7 cellular contexts compared by ENCODE assay signal in the genomic region with DNA sequence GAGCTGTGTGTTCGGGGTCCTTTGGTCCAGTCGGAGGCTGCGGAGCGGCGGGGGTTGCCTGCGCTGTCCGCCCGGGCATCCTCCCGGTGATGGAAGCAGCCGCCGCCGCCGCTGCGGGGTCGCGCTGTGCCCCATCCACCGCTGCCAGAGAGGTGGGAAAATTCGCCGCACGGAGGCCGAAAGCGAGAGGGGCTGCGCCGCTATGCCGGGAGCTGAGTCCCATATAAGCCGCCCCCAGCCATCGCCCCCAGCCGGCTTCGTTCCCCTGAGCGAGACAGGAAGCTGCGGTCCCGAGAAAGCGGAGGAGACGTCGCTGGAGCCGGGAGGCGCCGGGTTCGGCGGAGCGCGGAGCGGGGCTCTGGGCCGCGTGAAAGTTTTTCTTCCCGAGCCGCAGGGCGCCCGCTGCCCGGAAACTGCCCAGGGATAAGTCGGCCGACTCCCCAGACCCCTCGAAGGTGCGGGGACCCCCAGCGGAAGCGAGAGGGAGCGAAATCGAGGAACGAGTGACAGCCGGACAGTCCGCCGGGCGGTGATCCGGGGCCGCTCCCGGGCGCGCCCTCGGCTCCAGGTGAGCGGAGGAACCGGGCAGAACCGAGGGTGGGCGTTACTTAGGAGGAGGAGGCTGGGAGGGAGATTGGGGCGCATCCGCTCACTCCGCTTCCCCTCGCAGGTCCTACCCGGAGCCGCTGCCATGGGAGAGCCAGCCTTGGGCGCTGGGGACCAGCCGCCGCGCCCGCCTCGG. TPM values are rescaled to one million over a fixed set of nuclear protein-coding genes. Genes with fewer than 3 reads are reported as not detected.
A peak's percentile ranks its signal among the peaks of the same experiment; 100 is the strongest.
DNase-seq lines count a peak whose midpoint lies in the region; ATAC-seq and TF ChIP-seq lines count a peak whose summit lies in the region.

No MANE protein-coding gene starts in this region.

- peak; percentile 0 for ATAC-seq in GM18520 (IDR thresholded peaks at IDR 0.05; ENCODE audit: unreplicated experiment)
- peak; percentile 8 for ATAC-seq in HG02840 (IDR thresholded peaks at IDR 0.05; ENCODE audit: low FRiP score, unreplicated experiment)
- ATAC-seq in Panc1: peak; percentile 47
- peak; percentile 9 for ATAC-seq in activated naive CD8-positive, alpha-beta T cell treated with anti-CD3 and anti-CD28 coated beads, Interleukin-2, amount 10 ng/mL, durations not matched to agents 7 days and 5 days (ENCODE audit: low read depth)

- no peak for TF ChIP-seq CTCF in Panc1 (IDR thresholded peaks at IDR 0.05)

- no TSS peak for BruUV-seq in Panc1 (replicated peaks; lab: Mats Ljungman, UMichigan)

- H3K27me3 Mint-ChIP-seq in activated naive CD8-positive, alpha-beta T cell treated with anti-CD3 and anti-CD28 coated beads, Interleukin-2, amount 10 ng/mL, durations not matched to agents 7 days and 5 days: peaks cover 10% of the 10 kb centered on the region

- peak overlapping the region; percentile 75 for H3K27ac Mint-ChIP-seq in activated naive CD8-positive, alpha-beta T cell treated with anti-CD3 and anti-CD28 coated beads, Interleukin-2, amount 10 ng/mL, durations not matched to agents 7 days and 5 days

- no peak overlapping the region for H3K27ac ChIP-seq in Panc1 (ENCODE audit: low read length)

- peaks cover 33% of the 10 kb centered on the region for H3K4me1 Mint-ChIP-seq in activated naive CD8-positive, alpha-beta T cell treated with anti-CD3 and anti-CD28 coated beads, Interleukin-2, amount 10 ng/mL, durations not matched to agents 7 days and 5 days

- no peaks in the 10 kb centered on the region for H3K9me3 Mint-ChIP-seq in activated naive CD8-positive, alpha-beta T cell treated with anti-CD3 and anti-CD28 coated beads, Interleukin-2, amount 10 ng/mL, durations not matched to agents 7 days and 5 days

- H3K36me3 ChIP-seq in Panc1 (ENCODE audit: control insufficient read depth, insufficient read depth, low read length): no peaks in the 10 kb centered on the region

- POLR2A ChIA-PET in Panc1 (lab: Charles Lee): no interaction called here
- POLR2A ChIA-PET in activated naive CD8-positive, alpha-beta T cell treated with anti-CD3 and anti-CD28 coated beads, Interleukin-2, amount 10 ng/mL, durations not matched to agents 7 days and 5 days (lab: Charles Lee): interaction anchor here (1.2 to 2.8 kb wide), 2 partner anchors 51 to 852 kb away, joined by 4 to 11 read pairs; no protein-coding TSS in a partner anchor

- peak overlapping the region; percentile 81 for H3K4me3 Mint-ChIP-seq in activated naive CD8-positive, alpha-beta T cell treated with anti-CD3 and anti-CD28 coated beads, Interleukin-2, amount 10 ng/mL, durations not matched to agents 7 days and 5 days

- H3K27me3 ChIP-seq in Panc1 (ENCODE audit: control insufficient read depth, insufficient read depth, low read length): peaks cover 38% of the 10 kb centered on the region

- in situ Hi-C loops in Panc1 (cut with HindIII; ENCODE audit: low pct_unique_long_range_greater_than_20kb, low sequenced_read_pairs): no loop called here

- DNase-seq in Panc1 (ENCODE audit: low read depth, low spot score) (no peak), hepatic stellate cell (ENCODE audit: low spot score) (peak; percentile 49), skeletal muscle cell (ENCODE audit: low read depth) (no peak), HuH-7 (ENCODE audit: low spot score) (no peak)
- DNase-seq in activated naive CD8-positive, alpha-beta T cell treated with anti-CD3 and anti-CD28 coated beads, Interleukin-2, amount 10 ng/mL, durations not matched to agents 7 days and 5 days: peak; percentile 68

- H3K4me1 ChIP-seq in Panc1 (ENCODE audit: control insufficient read depth, insufficient read depth, low read length): peaks cover 5% of the 10 kb centered on the region

- CTCF ChIA-PET in Panc1 (lab: Charles Lee): no interaction called here

- H3K9me3 ChIP-seq in Panc1 (ENCODE audit: control insufficient read depth, insufficient read depth, low read depth, low read length): no peaks in the 10 kb centered on the region

- no peaks in the 10 kb centered on the region for H3K36me3 Mint-ChIP-seq in activated naive CD8-positive, alpha-beta T cell treated with anti-CD3 and anti-CD28 coated beads, Interleukin-2, amount 10 ng/mL, durations not matched to agents 7 days and 5 days

- intact Hi-C loops in Panc1 (cut with micrococcal nuclease; ENCODE audit: unreplicated experiment): no loop called here

- H3K4me3 ChIP-seq in Panc1 (ENCODE audit: low read depth in 2 of 2, low read length in 2 of 2): peak overlapping the region; percentile 48 to 54
- peak overlapping the region; percentile 88 for H3K4me3 ChIP-seq in skeletal muscle cell (ENCODE audit: low read depth, low read length)

RNA-seq across cellular contexts. Expression of a gene that starts 0.6 kb away (rescaled TPM):
- total RNA-seq in Panc1 (2021; ENCODE audit: unreplicated experiment): 0.26 TPM
- 0.12 TPM for polyA plus RNA-seq in Panc1 (2012; ENCODE audit: insufficient read length)
- 1 to 10 TPM; 2.4 to 3.0 TPM for total RNA-seq in activated naive CD8-positive, alpha-beta T cell treated with anti-CD3 and anti-CD28 coated beads, Interleukin-2, amount 10 ng/mL, durations not matched to agents 7 days and 5 days

Comparison
In these comparisons a context has a peak if more than half of its experiments do, and no peak if none do; other contexts are left out.
1. DNase-seq: peak in activated naive CD8-positive, alpha-beta T cell treated with anti-CD3 and anti-CD28 coated beads, Interleukin-2, amount 10 ng/mL, durations not matched to agents 7 days and 5 days (single experiment) and hepatic stellate cell (single experiment); none in Panc1 (single experiment), skeletal muscle cell (single experiment) and HuH-7 (single experiment).
2. Peak in every context shown above with its lines, with median percentiles within 50 percentile points of each other: ATAC-seq.